In the genomic region with DNA sequence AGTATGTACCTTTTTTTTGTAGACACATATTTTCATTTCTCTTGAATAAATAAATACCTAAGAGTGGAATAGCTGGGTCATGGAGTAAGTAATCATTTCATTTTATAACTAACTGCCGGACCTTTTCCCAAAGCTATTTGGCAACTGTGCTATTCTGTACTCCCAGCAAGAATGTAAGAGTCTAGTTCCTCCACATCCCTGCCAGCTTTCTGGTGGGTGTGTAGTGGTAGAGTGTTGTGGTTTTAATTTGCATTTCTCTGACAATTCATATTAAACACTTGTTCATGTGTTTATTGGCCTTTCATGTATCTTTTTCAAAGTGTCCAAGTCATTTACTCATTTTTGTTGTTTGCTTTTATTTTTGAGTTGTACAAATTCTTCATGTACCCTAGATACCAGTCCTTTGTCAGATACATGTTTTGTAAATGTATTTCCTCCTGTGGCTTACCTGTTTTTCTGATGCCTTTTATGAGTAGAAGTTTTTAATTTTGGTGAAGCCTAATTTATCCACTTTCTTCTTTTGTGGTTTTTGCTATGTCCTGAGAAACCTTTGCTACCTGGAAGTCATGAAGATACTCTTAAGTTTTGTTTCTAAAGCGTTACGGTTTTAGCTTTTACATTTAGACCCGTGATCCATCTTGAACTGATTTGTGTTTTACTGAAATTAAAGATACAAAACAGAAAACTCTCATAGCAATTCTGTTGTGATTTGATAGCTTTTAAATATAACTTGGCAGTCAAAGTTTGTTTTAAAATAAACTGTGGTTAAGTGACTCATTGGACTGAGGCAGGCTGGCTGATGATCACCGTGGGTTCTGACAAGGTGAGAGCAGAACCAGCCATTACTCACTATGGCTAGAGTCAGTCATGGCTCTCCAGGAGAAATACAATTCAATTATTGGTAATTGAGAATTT, we compare ENCODE assay signal across 8 cellular contexts. TPM values are rescaled to one million over a fixed set of nuclear protein-coding genes. Genes with fewer than 3 reads are reported as not detected.
DNase-seq lines count a peak whose midpoint lies in the region; ATAC-seq, FAIRE-seq and TF ChIP-seq lines count a peak whose summit lies in the region.

No MANE protein-coding gene starts in this region.

- H3K4me3 ChIP-seq in SK-N-MC (peak overlapping the region; percentile 58), HepG2 (replicated peaks in 1 of 3; ENCODE audit: insufficient read depth in 1 of 3, low read depth in 2 of 3, low read length in 3 of 3) (no peak overlapping the region)

- no peaks in the 10 kb centered on the region for H3K79me2 ChIP-seq in HepG2 (ENCODE audit: insufficient read depth, low read length)

- H3K27me3 ChIP-seq in HepG2 (ENCODE audit: control insufficient read depth in 1 of 2, insufficient read depth in 2 of 2, low read length in 2 of 2), result no peaks in the 10 kb centered on the region

- peaks cover 29% of the 10 kb centered on the region for H3K4me1 Mint-ChIP-seq in MCF 10A (ENCODE audit: insufficient read depth, unreplicated experiment)
- peaks cover 64 to 85% of the 10 kb centered on the region in 2 donors for H3K4me1 Mint-ChIP-seq in natural killer cell treated with Interleukin-12 subunit alpha and Interleukin-12 subunit beta and Interleukin-15 and Interleukin-18, amount 100 ng/mL, for 72 hours (ENCODE audit: low read depth in 2 of 2)

- H4K20me1 ChIP-seq in HepG2 (ENCODE audit: insufficient read depth, low read length), result no peaks in the 10 kb centered on the region

- no peaks in the 10 kb centered on the region for H3K27me3 Mint-ChIP-seq in MCF 10A (ENCODE audit: insufficient read depth, unreplicated experiment)
- no peaks in the 10 kb centered on the region for H3K27me3 Mint-ChIP-seq in natural killer cell treated with Interleukin-12 subunit alpha and Interleukin-12 subunit beta and Interleukin-15 and Interleukin-18, amount 100 ng/mL, for 72 hours

- H3K36me3 ChIP-seq in SK-N-MC (ENCODE audit: insufficient read depth, low read length) (peaks cover 68% of the 10 kb centered on the region), HepG2 (replicated peaks in 1 of 2; ENCODE audit: control insufficient read depth in 1 of 2, insufficient read depth in 2 of 2, low read length in 2 of 2) (no peaks in the 10 kb centered on the region; a peak in 2 of 5 replicates)

- in situ Hi-C loops in HepG2 (cut with HindIII; ENCODE audit: extremely low pct_ligation_motif_present, low pct_unique_long_range_greater_than_20kb), result no loop called here

- no peak overlapping the region for H2AFZ ChIP-seq in HepG2 (ENCODE audit: low read length)

- H3K9me3 ChIP-seq in SK-N-MC (ENCODE audit: low read depth, low read length) (no peaks in the 10 kb centered on the region), HepG2 (ENCODE audit: low read length) (no peaks in the 10 kb centered on the region)

- ATAC-seq in GM19395 (IDR thresholded peaks at IDR 0.05; ENCODE audit: unreplicated experiment) (peak; percentile 53), HepG2 (no peak), HG03097 (IDR thresholded peaks at IDR 0.05; ENCODE audit: low FRiP score, unreplicated experiment) (no peak)
- peak; percentile 85 to 94 for ATAC-seq in natural killer cell treated with Interleukin-12 subunit alpha and Interleukin-12 subunit beta and Interleukin-15 and Interleukin-18, amount 100 ng/mL, for 72 hours

- H3K9me3 Mint-ChIP-seq in MCF 10A (ENCODE audit: unreplicated experiment), result no peaks in the 10 kb centered on the region
- H3K9me3 Mint-ChIP-seq in natural killer cell treated with Interleukin-12 subunit alpha and Interleukin-12 subunit beta and Interleukin-15 and Interleukin-18, amount 100 ng/mL, for 72 hours, result no peaks in the 10 kb centered on the region

- WGBS in HepG2 (ENCODE audit: low lambda C conversion rate), result 88% methylated on average over 5 of the region's 5 CpGs

- H3K27ac Mint-ChIP-seq in MCF 10A (ENCODE audit: low read depth, unreplicated experiment), result peak overlapping the region; percentile 54
- H3K27ac Mint-ChIP-seq in natural killer cell treated with Interleukin-12 subunit alpha and Interleukin-12 subunit beta and Interleukin-15 and Interleukin-18, amount 100 ng/mL, for 72 hours, result peak overlapping the region; percentile 53 to 89

- BruUV-seq in MCF 10A (replicated peaks; lab: Mats Ljungman, UMichigan) (no TSS peak), HepG2 (replicated peaks; lab: Mats Ljungman, UMichigan) (no TSS peak)

- peak overlapping the region; percentile 43 for H3K4me3 Mint-ChIP-seq in MCF 10A (ENCODE audit: unreplicated experiment)
- peak overlapping the region; percentile 73 for H3K4me3 Mint-ChIP-seq in natural killer cell treated with Interleukin-12 subunit alpha and Interleukin-12 subunit beta and Interleukin-15 and Interleukin-18, amount 100 ng/mL, for 72 hours

- TF ChIP-seq CTCF in MCF 10A (IDR thresholded peaks at IDR 0.05; ENCODE audit: unreplicated experiment), result no peak
- TF ChIP-seq CTCF in HepG2 (CRISPR knock-in tag; IDR thresholded peaks at IDR 0.05), result no peak

- H3K9ac ChIP-seq in SK-N-MC (ENCODE audit: insufficient read length) (peak overlapping the region; percentile 13), HepG2 (ENCODE audit: insufficient read depth, low read depth, low read length) (no peak overlapping the region)

- CTCF ChIA-PET in MCF 10A (lab: Yijun Ruan, JAX) (interaction anchor here (0.6 to 2.6 kb wide), 8 partner anchors 8 to 711 kb away, joined by 3 to 17 read pairs (median 4); a partner anchor contains a TSS), HepG2 (lab: Yijun Ruan, JAX; ENCODE audit: low intra/inter-chr PET ratio, low total read pairs) (no interaction called here)

- TF ChIP-seq EP300 in HepG2 (IDR thresholded peaks at IDR 0.05; ENCODE audit: low read depth in 2 of 2, low read length in 2 of 2) (no peak), HepG2 (CRISPR knock-in tag; IDR thresholded peaks at IDR 0.05; ENCODE audit: borderline replicate concordance) (no peak)

- H3K36me3 Mint-ChIP-seq in MCF 10A (ENCODE audit: insufficient read depth, unreplicated experiment), result peaks cover 5% of the 10 kb centered on the region
- H3K36me3 Mint-ChIP-seq in natural killer cell treated with Interleukin-12 subunit alpha and Interleukin-12 subunit beta and Interleukin-15 and Interleukin-18, amount 100 ng/mL, for 72 hours, result peaks cover 14% of the 10 kb centered on the region

- POLR2A ChIA-PET in MCF 10A (lab: Yijun Ruan, JAX) (interaction anchor here (0.6 to 2.9 kb wide), 14 partner anchors 8 to 815 kb away, joined by 3 to 10 read pairs (median 3); a partner anchor contains a TSS), HepG2 (lab: Yijun Ruan, JAX) (no interaction called here)

- peaks cover 5% of the 10 kb centered on the region for H3K4me1 ChIP-seq in HepG2 (ENCODE audit: insufficient read depth, low read length)

- no peak for TF ChIP-seq POLR2A in HepG2 (IDR thresholded peaks at IDR 0.05; ENCODE audit: insufficient read depth in 1 of 2, low read depth in 2 of 2, low read length in 2 of 2)

- H3K4me2 ChIP-seq in HepG2 (ENCODE audit: low read depth, low read length), result no peak overlapping the region

- no peak for TF ChIP-seq RAD21 in HepG2 (CRISPR knock-in tag; IDR thresholded peaks at IDR 0.05)

- DNase-seq in SK-N-MC (ENCODE audit: low read depth, low spot score) (no peak), MCF 10A (ENCODE audit: unreplicated experiment) (peak; percentile 78), GM19240 (ENCODE audit: insufficient read length, low spot score) (no peak), HepG2 (ENCODE audit: low spot score) (no peak), SKM-1 (lab: John Stamatoyannopoulos, UW; ENCODE audit: unreplicated experiment) (no peak)
- no peak for DNase-seq in natural killer cell treated with Interleukin-12 subunit alpha and Interleukin-12 subunit beta and Interleukin-15 and Interleukin-18, amount 100 ng/mL, for 72 hours (ENCODE audit: low spot score)

- no peak for FAIRE-seq in HepG2 (lab: Jason Lieb, UNC)

- intact Hi-C loops in MCF 10A (cut with micrococcal nuclease), result no loop called here
- intact Hi-C loops in HepG2 (cut with micrococcal nuclease; ENCODE audit: unreplicated experiment), result no loop called here

- H3K27ac ChIP-seq in SK-N-MC (peak overlapping the region; percentile 88), HepG2 (ENCODE audit: extremely low read length, insufficient read depth, low read length) (no peak overlapping the region)

TF ChIP-seq in HepG2, 621 proteins besides CTCF, POLR2A, EP300 and RAD21 (continues in another document):
- TF ChIP-seq SYNCRIP (IDR thresholded peaks at IDR 0.05; ENCODE audit: insufficient read depth, low read depth, low read length), result no peak
- TF ChIP-seq CHD4 (IDR thresholded peaks at IDR 0.05; ENCODE audit: borderline replicate concordance, low read length), result no peak
- no peak for TF ChIP-seq HNF4G (IDR thresholded peaks at IDR 0.05; ENCODE audit: borderline replicate concordance, low read depth, low read length)
- no peak for TF ChIP-seq HNF4G (CRISPR knock-in tag; IDR thresholded peaks at IDR 0.05; ENCODE audit: borderline replicate concordance, low read depth)

RNA-seq across cellular contexts. Expression of a gene that starts 7.9 kb away (rescaled TPM):
- total RNA-seq in MCF 10A (2022) (2.1 TPM in 2 replicates), HepG2 (2016; rRNA removed; fragmentation: Illumina TruSeq; extraction: Trizol) (3.4 and 4.0 TPM in 2 replicates)
- 10 to 100 TPM; 12.2 to 18.1 TPM for total RNA-seq in natural killer cell treated with Interleukin-12 subunit alpha and Interleukin-12 subunit beta and Interleukin-15 and Interleukin-18, amount 100 ng/mL, for 72 hours
- 0.44 and 0.51 TPM in 2 replicates for total RNA-seq in HepG2 (2016; cell fraction: cytosol; rRNA removed; fragmentation: Illumina TruSeq; extraction: Trizol; ENCODE audit: low read depth)
- total RNA-seq in HepG2 (2016; cell fraction: insoluble cytoplasmic fraction; rRNA removed; fragmentation: Illumina TruSeq; extraction: Trizol), result 3.1 and 4.3 TPM in 2 replicates
- 1.4 and 2.1 TPM in 2 replicates for total RNA-seq in HepG2 (2016; cell fraction: membrane; rRNA removed; fragmentation: Illumina TruSeq; extraction: Trizol)
- 7.4 and 7.5 TPM in 2 replicates for total RNA-seq in HepG2 (2016; cell fraction: nucleus; rRNA removed; fragmentation: Illumina TruSeq; extraction: Trizol)
- polyA plus RNA-seq in HepG2 (2011; rRNA removed), result 8.4 and 10.8 TPM in 2 replicates
- 5.9 and 6.1 TPM in 2 replicates for polyA plus RNA-seq in HepG2 (2011; cell fraction: cytosol; rRNA removed)
- polyA plus RNA-seq in HepG2 (2011; cell fraction: nucleus; rRNA removed), result 11.9 and 15.8 TPM in 2 replicates
- polyA plus RNA-seq in HepG2 (2012), result 4.5 and 4.6 TPM in 2 replicates
- polyA plus RNA-seq in HepG2 (2016; cell fraction: cytosol; fragmentation: Illumina TruSeq; extraction: Trizol; ENCODE audit: low read depth), result 0.19 and 0.22 TPM in 2 replicates
- 2.5 and 2.8 TPM in 2 replicates for polyA plus RNA-seq in HepG2 (2016; cell fraction: insoluble cytoplasmic fraction; fragmentation: Illumina TruSeq; extraction: Trizol; ENCODE audit: low read depth)
- 0.60 and 1.1 TPM in 2 replicates for polyA plus RNA-seq in HepG2 (2016; cell fraction: membrane; fragmentation: Illumina TruSeq; extraction: Trizol; ENCODE audit: low read depth)
- polyA plus RNA-seq in HepG2 (2016; cell fraction: nucleus; fragmentation: Illumina TruSeq; extraction: Trizol; ENCODE audit: insufficient read depth, low read depth), result 8.3 and 9.2 TPM in 2 replicates
- polyA minus RNA-seq in HepG2 (2011; rRNA and poly(A)+ RNA removed; ENCODE audit: low replicate concordance), result 15.9 and 18.7 TPM in 2 replicates
- 4.0 and 4.7 TPM in 2 replicates for polyA minus RNA-seq in HepG2 (2011; cell fraction: cytosol; rRNA and poly(A)+ RNA removed)
- 21.9 and 26.4 TPM in 2 replicates for polyA minus RNA-seq in HepG2 (2011; cell fraction: nucleus; rRNA and poly(A)+ RNA removed)

Comparison
In these comparisons a context has a peak if more than half of its experiments do, and no peak if none do; other contexts are left out.
1. ATAC-seq: peak in GM19395 (single experiment) and natural killer cell treated with Interleukin-12 subunit alpha and Interleukin-12 subunit beta and Interleukin-15 and Interleukin-18, amount 100 ng/mL, for 72 hours (2 of 2); none in HepG2 (single experiment) and HG03097 (single experiment).